In the genomic region with DNA sequence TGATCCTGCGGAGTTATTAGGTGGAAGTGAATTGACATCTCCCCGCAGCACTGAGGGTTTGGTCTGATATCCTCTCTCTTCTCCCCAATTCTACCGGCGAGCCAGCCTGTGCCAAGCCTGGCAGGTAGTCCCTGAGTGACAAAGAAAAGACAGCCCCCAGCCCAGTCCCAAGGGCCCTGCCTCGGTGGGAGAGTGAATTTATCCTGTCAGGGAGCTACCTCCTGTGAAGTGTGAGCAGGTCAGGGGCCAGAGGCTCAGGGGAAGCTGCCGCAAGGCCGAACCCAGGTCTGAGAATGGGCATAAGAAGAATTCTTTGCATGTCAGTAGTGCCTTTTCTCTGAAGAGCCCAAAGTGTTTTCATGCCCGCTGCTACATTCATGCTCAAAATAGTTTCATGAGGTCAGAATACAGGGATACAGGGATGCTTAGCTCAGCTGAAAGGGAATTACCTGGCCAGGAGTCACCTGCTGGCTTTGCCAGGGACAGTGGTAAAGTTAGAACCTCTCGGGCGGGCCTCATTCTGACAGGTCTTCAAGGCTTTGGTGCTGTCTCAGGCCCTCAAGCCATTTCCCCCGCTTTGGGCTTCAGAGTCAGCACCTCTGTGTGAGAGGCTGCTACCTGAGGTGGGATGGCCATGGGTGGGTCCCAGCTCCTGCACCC, we compare ENCODE assay signal across 16 cellular contexts. TPM values are rescaled to one million over a fixed set of nuclear protein-coding genes. Genes with fewer than 3 reads are reported as not detected.
DNase-seq lines count a peak whose midpoint lies in the region; ATAC-seq and TF ChIP-seq lines count a peak whose summit lies in the region.
"Had no signal": no experiment of that assay in that cellular context is flagged by ENCODE, and none has a peak within 500 bp of the region (broad histone marks: within the 10 kb centered on the region; RNA-seq: fewer than 3 reads in every experiment).

No MANE protein-coding gene starts in this region.

- no peaks in the 10 kb centered on the region for H3K9me3 ChIP-seq in Peyer's patch
- no peaks in the 10 kb centered on the region for H3K9me3 ChIP-seq in thyroid gland
- H3K9me3 ChIP-seq: BE2C had no signal

- H3K27me3 Mint-ChIP-seq in chondrocyte (ENCODE audit: low read depth): peaks cover 18% of the 10 kb centered on the region
- peaks cover 44% of the 10 kb centered on the region for H3K27me3 Mint-ChIP-seq in nephron (ENCODE audit: low read depth)

- H3K36me3 ChIP-seq in Peyer's patch: no peaks in the 10 kb centered on the region
- no peaks in the 10 kb centered on the region for H3K36me3 ChIP-seq in thyroid gland
- H3K36me3 ChIP-seq: BE2C had no signal

- peak overlapping the region in 3 of 4 donors; percentile 15 to 46 (median 26) for H3K27ac ChIP-seq in Peyer's patch
- H3K27ac ChIP-seq in thyroid gland: peak overlapping the region in 2 of 3 donors; percentile 53 to 54

- no peak overlapping the region for H3K4me3 Mint-ChIP-seq in chondrocyte (ENCODE audit: unreplicated experiment)
- H3K4me3 Mint-ChIP-seq in nephron: peak overlapping the region in 2 of 3 experiments; percentile 50 to 53
- H3K4me3 Mint-ChIP-seq: activated CD4-positive, alpha-beta T cell treated with anti-CD3 and anti-CD28 coated beads, Interleukin-2, amount 10 ng/mL, durations not matched to agents 7 days and 5 days; activated T-cell treated with anti-CD3 and anti-CD28 coated beads, Interleukin-2, amount 50 U/mL, for 4 hours; dendritic cell treated with granulocyte-macrophage colony-stimulating factor and Interleukin-4, amounts not matched to agents 40 ng/mL and 50 ng/mL, for 4 days had no signal

- TF ChIP-seq POLR2A in Peyer's patch (IDR thresholded peaks at IDR 0.05) (no peak), thyroid gland (IDR thresholded peaks at IDR 0.05) (no peak)

- H3K9me3 Mint-ChIP-seq in chondrocyte (ENCODE audit: low read depth) (no peaks in the 10 kb centered on the region), nephron (no peaks in the 10 kb centered on the region)
- H3K9me3 Mint-ChIP-seq: activated CD4-positive, alpha-beta T cell treated with anti-CD3 and anti-CD28 coated beads, Interleukin-2, amount 10 ng/mL, durations not matched to agents 7 days and 5 days; activated T-cell treated with anti-CD3 and anti-CD28 coated beads, Interleukin-2, amount 50 U/mL, for 4 hours; dendritic cell treated with granulocyte-macrophage colony-stimulating factor and Interleukin-4, amounts not matched to agents 40 ng/mL and 50 ng/mL, for 4 days had no signal

- no peaks in the 10 kb centered on the region for H3K36me3 Mint-ChIP-seq in chondrocyte (ENCODE audit: low read depth)
- no peaks in the 10 kb centered on the region for H3K36me3 Mint-ChIP-seq in nephron (ENCODE audit: low read depth)

- H3K27me3 ChIP-seq in Peyer's patch: peaks cover 0 to 12% of the 10 kb centered on the region in 2 donors
- H3K27me3 ChIP-seq in thyroid gland: no peaks in the 10 kb centered on the region

- TF ChIP-seq CTCF in Peyer's patch (IDR thresholded peaks at IDR 0.05): no peak
- no peak for TF ChIP-seq CTCF in chondrocyte (IDR thresholded peaks at IDR 0.05)
- TF ChIP-seq CTCF in nephron (IDR thresholded peaks at IDR 0.05; ENCODE audit: unreplicated experiment in 3 of 3): no peak
- no peak for TF ChIP-seq CTCF in thyroid gland (IDR thresholded peaks at IDR 0.05)

- no peak overlapping the region for H3K27ac Mint-ChIP-seq in chondrocyte (ENCODE audit: unreplicated experiment)
- peak overlapping the region; percentile 73 to 96 (median 88) for H3K27ac Mint-ChIP-seq in nephron
- H3K27ac Mint-ChIP-seq: activated CD4-positive, alpha-beta T cell treated with anti-CD3 and anti-CD28 coated beads, Interleukin-2, amount 10 ng/mL, durations not matched to agents 7 days and 5 days; dendritic cell treated with granulocyte-macrophage colony-stimulating factor and Interleukin-4, amounts not matched to agents 40 ng/mL and 50 ng/mL, for 4 days had no signal

- H3K4me1 Mint-ChIP-seq in chondrocyte (ENCODE audit: low read depth): peaks cover 28% of the 10 kb centered on the region
- peaks cover 77% of the 10 kb centered on the region for H3K4me1 Mint-ChIP-seq in nephron

- H3K4me3 ChIP-seq in Peyer's patch (no peak overlapping the region), thyroid gland (replicated peaks in 1 of 3) (no peak overlapping the region)

- DNase-seq in Peyer's patch: peak in 1 of 3 donors; percentile 21
- peak; percentile 63 for DNase-seq in chondrocyte (ENCODE audit: low spot score)
- DNase-seq in thyroid gland: no peak
- no peak for DNase-seq in NCI-H524 (lab: John Stamatoyannopoulos, UW)
- no peak for DNase-seq in activated effector memory CD4-positive, alpha-beta T cell treated with anti-CD3 and anti-CD28 coated beads, Interleukin-2, amount 50 U/mL, for 16 hours
- DNase-seq: activated CD4-positive, alpha-beta T cell treated with anti-CD3 and anti-CD28 coated beads, Interleukin-2, amount 10 ng/mL, durations not matched to agents 7 days and 5 days; activated T-cell treated with anti-CD3 and anti-CD28 coated beads, Interleukin-2, amount 50 U/mL, for 4 hours; BE2C; DND-41; NCI-H1930; SHP77; stimulated activated CD4-positive, alpha-beta T cell treated with anti-CD3 and anti-CD28 coated beads, Interleukin-12 subunit alpha, Interleukin-12 subunit beta, amount 100 ng/mL, for 4 hours had no signal

- intact Hi-C loops in thyroid gland (cut with DNase I): no loop called here

- WGBS in thyroid gland, 2 donors: 88 to 91% methylated on average over 10 to 11 of the region's 11 CpGs

- ATAC-seq in GM18520 (IDR thresholded peaks at IDR 0.05; ENCODE audit: unreplicated experiment) (no peak), GM19397 (IDR thresholded peaks at IDR 0.05; ENCODE audit: unreplicated experiment) (no peak)
- ATAC-seq: activated T-cell treated with anti-CD3 and anti-CD28 coated beads, Interleukin-2, amount 50 U/mL, for 4 hours had no signal

- peaks cover 0 to 35% (median 5%) of the 10 kb centered on the region in 4 donors for H3K4me1 ChIP-seq in Peyer's patch
- H3K4me1 ChIP-seq in thyroid gland: peaks cover 11 to 48% of the 10 kb centered on the region in 2 donors
- H3K4me1 ChIP-seq: BE2C had no signal

RNA-seq across cellular contexts. Expression of a gene that starts 5.3 kb away (rescaled TPM):
- total RNA-seq in Peyer's patch: 10 to 100 TPM in 2 of 4 donors, 1 to 10 TPM in 2; 7.4 to 35.5 (median 10.0) TPM
- 0.12 to 0.36 TPM (median 0.27 TPM) in 3 replicates for total RNA-seq in chondrocyte
- 10 to 100 TPM; 14.0 to 16.4 (median 14.5) TPM for total RNA-seq in thyroid gland

RNA-seq across cellular contexts. Expression of a gene that starts 42.4 kb away (rescaled TPM):
- total RNA-seq in Peyer's patch (10 to 100 TPM in 3 of 4 donors, 1 to 10 TPM in 1; 5.6 to 31.4 (median 17.5) TPM), chondrocyte (7.7 to 10.5 TPM (median 8.5 TPM) in 3 replicates), thyroid gland (10 to 100 TPM in 1 of 4 donors, 1 to 10 TPM in 3; 4.7 to 10.5 (median 9.4) TPM)
